ENCODE assay signal across 1 cellular context in the genomic region with DNA sequence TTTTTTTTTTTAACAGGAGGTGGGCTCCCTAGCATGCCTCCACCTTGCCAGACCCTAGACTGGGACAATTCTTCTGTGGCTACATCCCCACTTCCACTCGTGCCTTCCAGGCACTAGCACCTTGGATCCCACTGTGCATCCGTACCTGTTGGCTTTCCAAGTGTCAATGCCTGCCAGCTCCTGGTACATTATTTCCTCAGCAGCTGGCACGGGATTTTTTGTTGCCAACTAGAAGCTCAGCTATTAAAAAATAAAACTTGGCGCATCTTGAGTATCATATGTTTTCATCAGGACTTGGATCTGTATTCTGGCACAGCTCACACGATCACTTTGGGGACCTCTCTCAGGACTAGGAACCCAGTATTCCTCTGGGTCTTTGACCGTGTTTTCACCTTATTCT.
TF ChIP-seq lines count a peak whose summit lies in the region.

No MANE protein-coding gene starts in this region.

TF ChIP-seq in HepG2, 621 proteins besides CTCF, POLR2A, EP300 and RAD21:
- TF ChIP-seq SMARCE1 (IDR thresholded peaks at IDR 0.05; ENCODE audit: borderline replicate concordance) (no peak), NFRKB (IDR thresholded peaks at IDR 0.05) (no peak), TCF7L2 (IDR thresholded peaks at IDR 0.05; ENCODE audit: low read depth, low read length) (no peak), FOXC1 (CRISPR knock-in tag; IDR thresholded peaks at IDR 0.05; ENCODE audit: borderline replicate concordance) (no peak), HOXD1 (CRISPR knock-in tag; IDR thresholded peaks at IDR 0.05) (no peak), ZSCAN21 (CRISPR knock-in tag; IDR thresholded peaks at IDR 0.05; ENCODE audit: borderline replicate concordance) (no peak), PHF5A (CRISPR knock-in tag; IDR thresholded peaks at IDR 0.05; ENCODE audit: low read depth, unreplicated experiment) (no peak), ZNF44 (CRISPR knock-in tag; IDR thresholded peaks at IDR 0.05) (no peak), TEAD2 (CRISPR knock-in tag; IDR thresholded peaks at IDR 0.05) (no peak)
